Comparison of ENCODE assay signal across 15 cellular contexts in genomic region chr13:51419015-51419636, GRCh38. TPM values are rescaled to one million over a fixed set of nuclear protein-coding genes. Genes with fewer than 3 reads are reported as not detected.
DNase-seq lines count a peak whose midpoint lies in the region; ATAC-seq lines count a peak whose summit lies in the region.
"Had no signal": no experiment of that assay in that cellular context is flagged by ENCODE, and none has a peak within 500 bp of the region (broad histone marks: within the 10 kb centered on the region; RNA-seq: fewer than 3 reads in every experiment).

No MANE protein-coding gene starts in this region.

- peak; percentile 55 for ATAC-seq in GM21526 (IDR thresholded peaks at IDR 0.05; ENCODE audit: low FRiP score, unreplicated experiment)
- peak; percentile 66 for ATAC-seq in HG03571 (IDR thresholded peaks at IDR 0.05; ENCODE audit: unreplicated experiment)
- ATAC-seq in memory B cell (ENCODE audit: low read depth), result peak; percentile 88
- ATAC-seq: gastroesophageal sphincter, GM23338 had no signal

- H3K9me3 Mint-ChIP-seq in memory B cell, result peaks cover 4% of the 10 kb centered on the region
- peaks cover 9% of the 10 kb centered on the region for H3K9me3 Mint-ChIP-seq in activated CD4-positive, alpha-beta T cell treated with anti-CD3 and anti-CD28 coated beads, Interleukin-2, amount 10 ng/mL, durations not matched to agents 24 days and 14 days

- peaks cover 21% of the 10 kb centered on the region for H3K36me3 Mint-ChIP-seq in memory B cell
- H3K36me3 Mint-ChIP-seq in activated CD4-positive, alpha-beta T cell treated with anti-CD3 and anti-CD28 coated beads, Interleukin-2, amount 10 ng/mL, durations not matched to agents 24 days and 14 days (ENCODE audit: low read depth), result peaks cover 64% of the 10 kb centered on the region

- H3K27ac Mint-ChIP-seq in memory B cell, result peak overlapping the region; percentile 54
- no peak overlapping the region for H3K27ac Mint-ChIP-seq in activated CD4-positive, alpha-beta T cell treated with anti-CD3 and anti-CD28 coated beads, Interleukin-2, amount 10 ng/mL, durations not matched to agents 24 days and 14 days
- H3K27ac Mint-ChIP-seq: GM23338; T-helper 1 cell treated with Interleukin-12 subunit alpha and Interleukin-12 subunit beta and Interleukin-4 antibody, amounts not matched to agents 30 μg/mL and 1 μg/mL, for 36 hours had no signal

- peaks cover 42% of the 10 kb centered on the region for H3K4me1 Mint-ChIP-seq in memory B cell
- H3K4me1 Mint-ChIP-seq in activated CD4-positive, alpha-beta T cell treated with anti-CD3 and anti-CD28 coated beads, Interleukin-2, amount 10 ng/mL, durations not matched to agents 24 days and 14 days, result peaks cover 58% of the 10 kb centered on the region

- peak overlapping the region; percentile 71 for H3K4me3 Mint-ChIP-seq in memory B cell
- no peak overlapping the region for H3K4me3 Mint-ChIP-seq in activated CD4-positive, alpha-beta T cell treated with anti-CD3 and anti-CD28 coated beads, Interleukin-2, amount 10 ng/mL, durations not matched to agents 24 days and 14 days
- H3K4me3 Mint-ChIP-seq: GM23338; T-helper 1 cell treated with Interleukin-12 subunit alpha and Interleukin-12 subunit beta and Interleukin-4 antibody, amounts not matched to agents 30 μg/mL and 1 μg/mL, for 36 hours had no signal

- DNase-seq in SIG-M5 treated with dmso at 0.1 percent for 504 hours (lab: John Stamatoyannopoulos, UW; ENCODE audit: unreplicated experiment) (peak; percentile 64), SIG-M5 (lab: John Stamatoyannopoulos, UW) (no peak), memory B cell (ENCODE audit: low spot score in 2 of 2) (peak in 1 of 2 donors; percentile 11), SK-N-DZ (ENCODE audit: low spot score) (no peak)
- DNase-seq in activated CD4-positive, alpha-beta T cell treated with anti-CD3 and anti-CD28 coated beads, Interleukin-2, amount 10 ng/mL, durations not matched to agents 24 days and 14 days, result no peak
- no peak for DNase-seq in stimulated activated CD4-positive, alpha-beta T cell treated with anti-CD3 and anti-CD28 coated beads, Interleukin-2, amount 100 ng/mL, for 48 hours
- DNase-seq: 8988T; activated T-cell treated with anti-CD3 and anti-CD28 coated beads, Interleukin-2, amount 50 U/mL, for 1 hour; midbrain; NCI-H226 had no signal

- H3K27me3 Mint-ChIP-seq in memory B cell, result no peaks in the 10 kb centered on the region
- H3K27me3 Mint-ChIP-seq in activated CD4-positive, alpha-beta T cell treated with anti-CD3 and anti-CD28 coated beads, Interleukin-2, amount 10 ng/mL, durations not matched to agents 24 days and 14 days, result no peaks in the 10 kb centered on the region

- intact Hi-C loops in activated CD4-positive, alpha-beta T cell treated with anti-CD3 and anti-CD28 coated beads, Interleukin-2, amount 10 ng/mL, durations not matched to agents 24 days and 14 days (cut with micrococcal nuclease), result no loop called here

RNA-seq across cellular contexts. Expression of gene INTS6, which starts 33.7 kb away (rescaled TPM):
- total RNA-seq in activated CD4-positive, alpha-beta T cell treated with anti-CD3 and anti-CD28 coated beads, Interleukin-2, amount 10 ng/mL, durations not matched to agents 24 days and 14 days, result 63.5 and 68.6 TPM in 2 replicates
- 15.6 and 19.5 TPM in 2 replicates for polyA plus RNA-seq in SK-N-DZ (2014; cell fraction: cytosol; rRNA removed)
- polyA plus RNA-seq in SK-N-DZ (2014; cell fraction: nucleus; rRNA removed), result 21.7 and 22.4 TPM in 2 replicates
